ENCODE assay signal across 8 cellular contexts in the genomic region with DNA sequence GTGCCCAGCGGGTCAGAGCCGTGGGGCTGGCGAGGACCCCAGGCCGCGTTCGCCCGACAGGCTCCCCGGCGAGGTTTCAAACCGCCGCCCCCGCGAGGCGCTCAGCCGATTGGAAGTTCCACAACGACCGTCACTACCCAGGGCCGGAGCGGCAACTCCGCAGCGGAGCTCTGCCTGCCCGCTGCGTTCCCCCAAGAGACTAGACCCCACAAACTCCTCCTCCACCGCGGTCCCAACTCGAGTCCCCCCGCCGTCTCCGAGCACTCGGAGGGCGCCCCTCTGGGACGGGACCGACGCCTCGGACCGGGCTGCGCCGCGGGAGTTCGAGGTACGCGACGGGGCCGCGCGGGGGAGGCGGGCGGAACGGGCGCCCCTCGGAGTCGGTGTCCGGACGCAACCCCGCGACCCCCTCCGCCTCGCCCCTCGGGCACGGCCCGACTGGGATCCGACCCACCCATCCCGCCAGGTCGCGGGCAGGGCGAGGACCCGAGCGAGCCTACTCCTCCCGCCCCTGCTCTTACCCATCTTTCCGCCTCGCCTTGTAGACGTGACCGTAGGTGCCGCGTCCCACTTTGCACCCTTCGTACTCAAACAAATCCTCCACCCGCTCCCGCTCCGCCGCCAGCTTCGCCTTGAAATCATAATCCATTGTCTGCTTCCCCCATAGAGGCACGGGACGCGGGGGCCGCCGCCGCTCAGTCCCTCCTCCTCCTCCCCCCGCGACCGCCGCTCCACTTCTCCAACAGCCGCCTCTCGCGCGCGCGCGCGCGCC. TPM values are rescaled to one million over a fixed set of nuclear protein-coding genes. Genes with fewer than 3 reads are reported as not detected.
DNase-seq lines count a peak whose midpoint lies in the region; ATAC-seq and TF ChIP-seq lines count a peak whose summit lies in the region.

No MANE protein-coding gene starts in this region.

- peak overlapping the region; percentile 77 for H3K4me3 ChIP-seq in epithelial cell of proximal tubule (ENCODE audit: low read depth, low read length)
- H3K4me3 ChIP-seq in mucosa of rectum (ENCODE audit: low read length in 2 of 2) = peak overlapping the region; percentile 96 to 99

- TF ChIP-seq CTCF in 22Rv1 (IDR thresholded peaks at IDR 0.05) (no peak), epithelial cell of proximal tubule (conservative IDR thresholded peaks at IDR 0.05; ENCODE audit: low read depth, low read length) (no peak)

- no peaks in the 10 kb centered on the region for H3K9me3 ChIP-seq in mucosa of rectum (ENCODE audit: control insufficient read depth in 2 of 2, low read length in 2 of 2)

- peak overlapping the region; percentile 91 for H3K27ac ChIP-seq in 22Rv1
- H3K27ac ChIP-seq in mucosa of rectum (ENCODE audit: low read depth in 2 of 2, low read length in 2 of 2) = peak overlapping the region; percentile 97 to 98

- H3K27me3 ChIP-seq in mucosa of rectum (ENCODE audit: control insufficient read depth in 2 of 2, insufficient read depth in 2 of 2, low read length in 2 of 2) = no peaks in the 10 kb centered on the region

- H3K9ac ChIP-seq in mucosa of rectum (ENCODE audit: low read depth in 1 of 2, low read length in 2 of 2) = peak overlapping the region; percentile 89 to 90

- peak; percentile 64 for DNase-seq in NCI-H82 (lab: John Stamatoyannopoulos, UW)
- DNase-seq in activated T-cell treated with anti-CD3 and anti-CD28 coated beads for 48 hours (ENCODE audit: low read depth) = peak; percentile 59
- DNase-seq in epithelial cell of proximal tubule (ENCODE audit: low read depth) = no peak
- peak; percentile 27 for DNase-seq in stimulated activated CD8-positive, alpha-beta memory T cell treated with anti-CD3 and anti-CD28 coated beads, Interleukin-7, amount 100 ng/mL, for 24 hours (ENCODE audit: low read depth)

- ATAC-seq in GM18517 (IDR thresholded peaks at IDR 0.05; ENCODE audit: unreplicated experiment) (peak; percentile 21), HG03066 (IDR thresholded peaks at IDR 0.05; ENCODE audit: low read depth, unreplicated experiment) (peak; percentile 13)

- H3K4me1 ChIP-seq in mucosa of rectum (ENCODE audit: control insufficient read depth in 2 of 2, insufficient read depth in 2 of 2, low read length in 2 of 2) = peaks cover 8 to 11% of the 10 kb centered on the region in 2 donors

- no peaks in the 10 kb centered on the region for H3K36me3 ChIP-seq in mucosa of rectum (ENCODE audit: control insufficient read depth in 2 of 2, insufficient read depth in 2 of 2, low read length in 2 of 2)

RNA-seq across cellular contexts. Expression of a gene that starts 0.6 kb away (rescaled TPM):
- total RNA-seq in epithelial cell of proximal tubule = 4.6 and 6.3 TPM in 2 replicates

RNA-seq across cellular contexts. Expression of a gene that starts 59.9 kb away (rescaled TPM):
- 50.4 and 112 TPM in 2 replicates for total RNA-seq in epithelial cell of proximal tubule
